ENCODE assay signal across 13 cellular contexts in the genomic region with DNA sequence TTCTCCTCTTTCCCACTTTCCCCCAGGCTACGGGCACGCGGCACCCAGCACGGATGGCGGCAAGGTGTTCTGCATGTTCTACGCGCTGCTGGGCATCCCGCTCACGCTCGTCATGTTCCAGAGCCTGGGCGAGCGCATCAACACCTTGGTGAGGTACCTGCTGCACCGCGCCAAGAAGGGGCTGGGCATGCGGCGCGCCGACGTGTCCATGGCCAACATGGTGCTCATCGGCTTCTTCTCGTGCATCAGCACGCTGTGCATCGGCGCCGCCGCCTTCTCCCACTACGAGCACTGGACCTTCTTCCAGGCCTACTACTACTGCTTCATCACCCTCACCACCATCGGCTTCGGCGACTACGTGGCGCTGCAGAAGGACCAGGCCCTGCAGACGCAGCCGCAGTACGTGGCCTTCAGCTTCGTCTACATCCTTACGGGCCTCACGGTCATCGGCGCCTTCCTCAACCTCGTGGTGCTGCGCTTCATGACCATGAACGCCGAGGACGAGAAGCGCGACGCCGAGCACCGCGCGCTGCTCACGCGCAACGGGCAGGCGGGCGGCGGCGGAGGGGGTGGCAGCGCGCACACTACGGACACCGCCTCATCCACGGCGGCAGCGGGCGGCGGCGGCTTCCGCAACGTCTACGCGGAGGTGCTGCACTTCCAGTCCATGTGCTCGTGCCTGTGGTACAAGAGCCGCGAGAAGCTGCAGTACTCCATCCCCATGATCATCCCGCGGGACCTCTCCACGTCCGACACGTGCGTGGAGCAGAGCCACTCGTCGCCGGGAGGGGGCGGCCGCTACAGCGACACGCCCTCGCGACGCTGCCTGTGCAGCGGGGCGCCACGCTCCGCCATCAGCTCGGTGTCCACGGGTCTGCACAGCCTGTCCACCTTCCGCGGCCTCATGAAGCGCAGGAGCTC. TPM values are rescaled to one million over a fixed set of nuclear protein-coding genes. Genes with fewer than 3 reads are reported as not detected.
DNase-seq lines count a peak whose midpoint lies in the region; ATAC-seq, FAIRE-seq and TF ChIP-seq lines count a peak whose summit lies in the region.
"Had no signal": no experiment of that assay in that cellular context is flagged by ENCODE, and none has a peak within 500 bp of the region (broad histone marks: within the 10 kb centered on the region; RNA-seq: fewer than 3 reads in every experiment).

No MANE protein-coding gene starts in this region.

- no peak for TF ChIP-seq POLR2A in endothelial cell of umbilical vein (IDR thresholded peaks at IDR 0.05; ENCODE audit: low read depth, low read length)

- H3K4me3 ChIP-seq in CD4-positive, CD25-positive, alpha-beta regulatory T cell (ENCODE audit: low read depth, low read length), result no peak overlapping the region
- H3K4me3 ChIP-seq in endothelial cell of umbilical vein (replicated peaks in 1 of 3; ENCODE audit: insufficient read depth in 1 of 3, low read depth in 1 of 3, low read length in 3 of 3), result no peak overlapping the region
- peak overlapping the region; percentile 18 for H3K4me3 ChIP-seq in skeletal muscle cell (ENCODE audit: low read depth, low read length)
- H3K4me3 ChIP-seq: tibial artery had no signal

- POLR2A ChIA-PET in T-cell (lab: Charles Lee) (no interaction called here), endothelial cell of umbilical vein (lab: Charles Lee) (no interaction called here)

- no peak overlapping the region for H3K27ac ChIP-seq in CD4-positive, CD25-positive, alpha-beta regulatory T cell (ENCODE audit: insufficient read depth, low read length, poor library complexity, severe bottlenecking)
- no peak overlapping the region for H3K27ac ChIP-seq in endothelial cell of umbilical vein (ENCODE audit: insufficient read depth, low read depth, low read length)
- H3K27ac ChIP-seq: tibial artery, VCaP had no signal

- H3K27me3 ChIP-seq in CD4-positive, CD25-positive, alpha-beta regulatory T cell (ENCODE audit: control insufficient read depth, insufficient read depth, low read length), result no peaks in the 10 kb centered on the region
- peaks cover 0 to 8% of the 10 kb centered on the region in 2 experiments for H3K27me3 ChIP-seq in endothelial cell of umbilical vein (ENCODE audit: control insufficient read depth in 2 of 2, insufficient read depth in 2 of 2, low read length in 2 of 2)
- H3K27me3 ChIP-seq: tibial artery had no signal

- intact Hi-C loops in endothelial cell of umbilical vein (cut with micrococcal nuclease), result no loop called here

- H3K9me1 ChIP-seq in endothelial cell of umbilical vein (replicated peaks; ENCODE audit: control insufficient read depth, extremely low read depth, insufficient read depth, low read length), result no peaks in the 10 kb centered on the region

- H3K27ac Mint-ChIP-seq in CD4-positive, CD25-positive, alpha-beta regulatory T cell, result no peak overlapping the region
- H3K27ac Mint-ChIP-seq in T-cell, result no peak overlapping the region

- H3K9me3 Mint-ChIP-seq in CD4-positive, CD25-positive, alpha-beta regulatory T cell, result no peaks in the 10 kb centered on the region
- H3K9me3 Mint-ChIP-seq in T-cell, result no peaks in the 10 kb centered on the region

- dilution Hi-C loops in endothelial cell of umbilical vein (cut with MboI; ENCODE audit: extremely low pct_ligation_motif_present, low sequenced_read_pairs), result no loop called here

- peak in 1 of 2 donors; percentile 59 for TF ChIP-seq CTCF in endothelial cell of umbilical vein (IDR thresholded peaks at IDR 0.05; ENCODE audit: extremely low read depth in 1 of 2, insufficient read depth in 1 of 2, low read depth in 1 of 2, low read length in 2 of 2)

- no peak overlapping the region for H3K4me3 Mint-ChIP-seq in CD4-positive, CD25-positive, alpha-beta regulatory T cell
- peak overlapping the region in 1 of 3 donors; percentile 23 for H3K4me3 Mint-ChIP-seq in T-cell

- H4K20me1 ChIP-seq in endothelial cell of umbilical vein (replicated peaks; ENCODE audit: control insufficient read depth, extremely low read depth, insufficient read depth, low read length), result no peaks in the 10 kb centered on the region

- no peaks in the 10 kb centered on the region for H3K36me3 ChIP-seq in CD4-positive, CD25-positive, alpha-beta regulatory T cell (ENCODE audit: control insufficient read depth, insufficient read depth, low read length)
- no peaks in the 10 kb centered on the region for H3K36me3 ChIP-seq in endothelial cell of umbilical vein (ENCODE audit: control insufficient read depth in 2 of 2, extremely low read depth in 1 of 2, insufficient read depth in 2 of 2, low read length in 2 of 2)
- H3K36me3 ChIP-seq: tibial artery had no signal

- no peaks in the 10 kb centered on the region for H3K36me3 Mint-ChIP-seq in CD4-positive, CD25-positive, alpha-beta regulatory T cell
- no peaks in the 10 kb centered on the region for H3K36me3 Mint-ChIP-seq in T-cell

- H3K4me2 ChIP-seq in endothelial cell of umbilical vein (ENCODE audit: insufficient read depth, low read length), result no peak overlapping the region

- no peaks in the 10 kb centered on the region for H3K9me3 ChIP-seq in CD4-positive, CD25-positive, alpha-beta regulatory T cell (ENCODE audit: control insufficient read depth in 2 of 2, low read length in 2 of 2)
- H3K9me3 ChIP-seq in endothelial cell of umbilical vein (replicated peaks; ENCODE audit: control insufficient read depth, insufficient read depth, low read length), result no peaks in the 10 kb centered on the region
- H3K9me3 ChIP-seq: tibial artery had no signal

- no TSS peak for BruUV-seq in endothelial cell of umbilical vein (replicated peaks; lab: Mats Ljungman, UMichigan)

- peak overlapping the region; percentile 18 for H2AFZ ChIP-seq in endothelial cell of umbilical vein (ENCODE audit: low read depth, low read length)

- H3K79me2 ChIP-seq in endothelial cell of umbilical vein (ENCODE audit: control insufficient read depth, insufficient read depth, low read length), result no peaks in the 10 kb centered on the region

- H3K9ac ChIP-seq in endothelial cell of umbilical vein (replicated peaks; ENCODE audit: extremely low read depth, insufficient read depth, low read length), result no peak overlapping the region

- peaks cover 0 to 4% (median 0%) of the 10 kb centered on the region in 4 donors for H3K4me1 Mint-ChIP-seq in CD4-positive, CD25-positive, alpha-beta regulatory T cell
- H3K4me1 Mint-ChIP-seq in T-cell, result no peaks in the 10 kb centered on the region

- H3K27me3 Mint-ChIP-seq in CD4-positive, CD25-positive, alpha-beta regulatory T cell, result peaks cover 20% of the 10 kb centered on the region
- H3K27me3 Mint-ChIP-seq in T-cell, result peaks cover 14 to 16% of the 10 kb centered on the region in 2 donors

- CTCF ChIA-PET in T-cell (lab: Charles Lee) (interaction anchor here in 1 of 2 donors (0.6 kb wide), 2 partner anchors 131 to 517 kb away, joined by 3 read pairs; no protein-coding TSS in a partner anchor), endothelial cell of umbilical vein (lab: Charles Lee) (interaction anchor here (1.2 to 3.2 kb wide), 3 partner anchors 15 to 121 kb away, joined by 3 to 12 read pairs (median 8); no protein-coding TSS in a partner anchor)

- ATAC-seq in CD4-positive, CD25-positive, alpha-beta regulatory T cell (ENCODE audit: low read depth in 2 of 2), result no peak
- peak; percentile 56 to 82 (median 60) for ATAC-seq in T-cell (replicated peaks in 1 of 4)
- ATAC-seq in esophagus mucosa, result no peak
- ATAC-seq in HG03521 (IDR thresholded peaks at IDR 0.05; ENCODE audit: unreplicated experiment), result no peak
- no peak for ATAC-seq in HG03378 (IDR thresholded peaks at IDR 0.05; ENCODE audit: unreplicated experiment)

- DNase-seq in CD4-positive, CD25-positive, alpha-beta regulatory T cell, result peak in 2 of 3 donors; percentile 11 to 22
- DNase-seq in T-cell (peak in 13 of 34 experiments; percentile 3 to 27 (median 14)), endothelial cell of umbilical vein (ENCODE audit: low read depth, low spot score) (no peak), skeletal muscle cell (ENCODE audit: low read depth) (no peak), C1 segment of cervical spinal cord (lab: John Stamatoyannopoulos, UW) (no peak)
- DNase-seq: EL, NCI-H226, tibial artery had no signal

- no peaks in the 10 kb centered on the region for H3K4me1 ChIP-seq in CD4-positive, CD25-positive, alpha-beta regulatory T cell (ENCODE audit: control insufficient read depth, insufficient read depth, low read length, poor library complexity, severe bottlenecking)
- peaks cover 4% of the 10 kb centered on the region for H3K4me1 ChIP-seq in endothelial cell of umbilical vein (ENCODE audit: control insufficient read depth, extremely low read depth, insufficient read depth, low read length)

- no peak for FAIRE-seq in endothelial cell of umbilical vein (lab: Jason Lieb, UNC)
- FAIRE-seq: keratinocyte had no signal

RNA-seq across cellular contexts. Expression of a gene that starts 35.4 kb away (rescaled TPM):
- not detected for total RNA-seq in CD4-positive, CD25-positive, alpha-beta regulatory T cell
- not detected for polyA plus RNA-seq in CD4-positive, CD25-positive, alpha-beta regulatory T cell
- total RNA-seq in T-cell, result under 1 TPM in 3 of 5 donors, not detected in 2; 0.23 to 0.35 (median 0.26) TPM
- not detected in 2 replicates for total RNA-seq in endothelial cell of umbilical vein
- 0.03 TPM in 1 of 2 replicates, not detected in the other for polyA plus RNA-seq in endothelial cell of umbilical vein
- polyA plus RNA-seq in endothelial cell of umbilical vein (2011; cell fraction: cytosol; rRNA removed), result not detected in 2 replicates
- not detected in 2 replicates for polyA plus RNA-seq in endothelial cell of umbilical vein (2011; cell fraction: nucleus; rRNA removed)
- polyA plus RNA-seq in endothelial cell of umbilical vein (2012), result not detected in 2 replicates
- polyA minus RNA-seq in endothelial cell of umbilical vein, result not detected in 2 replicates
- 3.7 TPM for polyA minus RNA-seq in endothelial cell of umbilical vein (2011; cell fraction: cytosol; rRNA and poly(A)+ RNA removed)
- polyA minus RNA-seq in endothelial cell of umbilical vein (2011; cell fraction: nucleus; rRNA and poly(A)+ RNA removed), result not detected in 2 replicates
- total RNA-seq in esophagus mucosa, result 0.44 TPM
- polyA plus RNA-seq: keratinocyte had no signal

RNA-seq across cellular contexts. Expression of a gene that starts 36.2 kb away (rescaled TPM):
- total RNA-seq in CD4-positive, CD25-positive, alpha-beta regulatory T cell, result 21.2 TPM
- 1 to 10 TPM; 5.7 to 7.9 (median 7.1) TPM for polyA plus RNA-seq in CD4-positive, CD25-positive, alpha-beta regulatory T cell
- 10 to 100 TPM; 17.6 to 20.0 (median 18.4) TPM for total RNA-seq in T-cell
- total RNA-seq in endothelial cell of umbilical vein, result 36.6 and 39.8 TPM in 2 replicates
- 34.6 and 43.8 TPM in 2 replicates for polyA plus RNA-seq in endothelial cell of umbilical vein
- polyA plus RNA-seq in endothelial cell of umbilical vein (2011; cell fraction: cytosol; rRNA removed), result 23.3 and 23.7 TPM in 2 replicates
- 10.9 and 12.0 TPM in 2 replicates for polyA plus RNA-seq in endothelial cell of umbilical vein (2011; cell fraction: nucleus; rRNA removed)
- 19.6 and 20.0 TPM in 2 replicates for polyA plus RNA-seq in endothelial cell of umbilical vein (2012)
- 59.9 and 70.1 TPM in 2 replicates for polyA minus RNA-seq in endothelial cell of umbilical vein
- polyA minus RNA-seq in endothelial cell of umbilical vein (2011; cell fraction: cytosol; rRNA and poly(A)+ RNA removed), result 48.1 TPM
- 14.7 and 16.6 TPM in 2 replicates for polyA minus RNA-seq in endothelial cell of umbilical vein (2011; cell fraction: nucleus; rRNA and poly(A)+ RNA removed)
- total RNA-seq in esophagus mucosa, result 42.7 TPM

RNA-seq across cellular contexts. Expression of a gene that starts 58.0 kb away (rescaled TPM):
- total RNA-seq in CD4-positive, CD25-positive, alpha-beta regulatory T cell, result 2.0 TPM
- 1 to 10 TPM in 3 of 4 donors, under 1 TPM in 1; 0.54 to 3.9 (median 2.5) TPM for polyA plus RNA-seq in CD4-positive, CD25-positive, alpha-beta regulatory T cell
- total RNA-seq in T-cell (1 to 10 TPM in 2 of 5 donors, under 1 TPM in 3; 0.30 to 1.9 (median 0.76) TPM), endothelial cell of umbilical vein (33.1 and 34.1 TPM in 2 replicates), esophagus mucosa (10.2 TPM)
- polyA plus RNA-seq in endothelial cell of umbilical vein, result 18.6 and 22.0 TPM in 2 replicates
- 27.5 and 28.2 TPM in 2 replicates for polyA plus RNA-seq in endothelial cell of umbilical vein (2011; cell fraction: cytosol; rRNA removed)
- 13.3 and 14.0 TPM in 2 replicates for polyA plus RNA-seq in endothelial cell of umbilical vein (2011; cell fraction: nucleus; rRNA removed)
- polyA plus RNA-seq in endothelial cell of umbilical vein (2012), result 10.5 and 22.7 TPM in 2 replicates
- polyA minus RNA-seq in endothelial cell of umbilical vein, result 14.9 and 17.7 TPM in 2 replicates
- 28.3 TPM for polyA minus RNA-seq in endothelial cell of umbilical vein (2011; cell fraction: cytosol; rRNA and poly(A)+ RNA removed)
- polyA minus RNA-seq in endothelial cell of umbilical vein (2011; cell fraction: nucleus; rRNA and poly(A)+ RNA removed), result 6.3 and 7.4 TPM in 2 replicates

Comparison
In these comparisons a context has a peak if more than half of its experiments do, and no peak if none do; other contexts are left out.
1. ATAC-seq: peak in T-cell (4 of 4); none in CD4-positive, CD25-positive, alpha-beta regulatory T cell (0 of 2), esophagus mucosa (single experiment), HG03521 (single experiment) and HG03378 (single experiment).
2. DNase-seq: peak in CD4-positive, CD25-positive, alpha-beta regulatory T cell (2 of 3); none in endothelial cell of umbilical vein (single experiment), skeletal muscle cell (single experiment) and C1 segment of cervical spinal cord (0 of 14).